10 cellular contexts compared by ENCODE assay signal in genomic region chr2:64359176-64359891, GRCh38.
DNase-seq lines count a peak whose midpoint lies in the region; ATAC-seq and TF ChIP-seq lines count a peak whose summit lies in the region.
"Had no signal": no experiment of that assay in that cellular context is flagged by ENCODE, and none has a peak within 500 bp of the region (broad histone marks: within the 10 kb centered on the region; RNA-seq: fewer than 3 reads in every experiment).

No MANE protein-coding gene starts in this region.

- peak; percentile 39 for ATAC-seq in GM19043 (IDR thresholded peaks at IDR 0.05; ENCODE audit: low read depth, unreplicated experiment)
- peak; percentile 53 for ATAC-seq in HG02938 (IDR thresholded peaks at IDR 0.05; ENCODE audit: unreplicated experiment)
- no peak for ATAC-seq in GM19324 (IDR thresholded peaks at IDR 0.05; ENCODE audit: low FRiP score, unreplicated experiment)

- intact Hi-C loops in left ventricle myocardium inferior (cut with micrococcal nuclease), result no loop called here

- in situ Hi-C loops in astrocyte of the spinal cord (cut with HindIII; ENCODE audit: low sequenced_read_pairs), result no loop called here

- no peak for TF ChIP-seq CTCF in astrocyte of the spinal cord (IDR thresholded peaks at IDR 0.05; ENCODE audit: low read depth, low read length)
- TF ChIP-seq CTCF in smooth muscle cell (IDR thresholded peaks at IDR 0.05; ENCODE audit: borderline replicate concordance, insufficient read depth, poor library complexity, severe bottlenecking), result no peak
- no peak for TF ChIP-seq CTCF in left ventricle myocardium inferior (IDR thresholded peaks at IDR 0.05; ENCODE audit: borderline replicate concordance)

- DNase-seq in astrocyte of the spinal cord (ENCODE audit: low read depth, low spot score) (peak; percentile 76), smooth muscle cell (lab: John Stamatoyannopoulos, UW; ENCODE audit: unreplicated experiment) (no peak), left ventricle myocardium inferior (no peak), NCI-H2171 treated with DMSO at 0.1 percent for 48 hours (lab: John Stamatoyannopoulos, UW) (no peak)
- no peak for DNase-seq in stimulated activated CD4-positive, alpha-beta T cell treated with anti-CD3 and anti-CD28 coated beads, Interleukin-2, amount 100 ng/mL, for 48 hours
- DNase-seq: KBM-7 had no signal

- no peaks in the 10 kb centered on the region for H3F3A ChIP-seq in smooth muscle cell (ENCODE audit: low read depth)

- H3K36me3 ChIP-seq in smooth muscle cell (ENCODE audit: low read depth), result no peaks in the 10 kb centered on the region
- H3K36me3 ChIP-seq in left ventricle myocardium inferior, result no peaks in the 10 kb centered on the region
- H3K36me3 ChIP-seq: sigmoid colon had no signal

- H4K20me1 ChIP-seq in smooth muscle cell (ENCODE audit: low read depth), result no peaks in the 10 kb centered on the region

- H3K27ac ChIP-seq in smooth muscle cell (ENCODE audit: low read depth) (peak overlapping the region; percentile 76), left ventricle myocardium inferior (replicated peaks) (no peak overlapping the region)

- H3K79me2 ChIP-seq in smooth muscle cell (ENCODE audit: low read depth), result no peaks in the 10 kb centered on the region

- no peak overlapping the region for H2AFZ ChIP-seq in smooth muscle cell (ENCODE audit: low read depth)

- no peaks in the 10 kb centered on the region for H3K27me3 ChIP-seq in smooth muscle cell (ENCODE audit: low read depth)
- peaks cover 80% of the 10 kb centered on the region for H3K27me3 ChIP-seq in left ventricle myocardium inferior (ENCODE audit: low read depth)
- H3K27me3 ChIP-seq: sigmoid colon had no signal

- H3K9ac ChIP-seq in smooth muscle cell (ENCODE audit: low read depth), result peak overlapping the region; percentile 22

- peak overlapping the region; percentile 38 for H3K4me2 ChIP-seq in smooth muscle cell

- H3K4me3 ChIP-seq in astrocyte of the spinal cord (ENCODE audit: low read depth, low read length) (no peak overlapping the region), smooth muscle cell (no peak overlapping the region), left ventricle myocardium inferior (no peak overlapping the region)
- H3K4me3 ChIP-seq: sigmoid colon had no signal

- H3K4me1 ChIP-seq in smooth muscle cell (ENCODE audit: low read depth) (no peaks in the 10 kb centered on the region), left ventricle myocardium inferior (peaks cover 10% of the 10 kb centered on the region)

- WGBS in smooth muscle cell (ENCODE audit: low lambda C conversion rate), result 76% methylated on average over 4 of the region's 4 CpGs

- H3K9me3 ChIP-seq in smooth muscle cell (replicated peaks; ENCODE audit: low read depth), result no peaks in the 10 kb centered on the region
- H3K9me3 ChIP-seq in left ventricle myocardium inferior (replicated peaks), result no peaks in the 10 kb centered on the region
- H3K9me3 ChIP-seq: sigmoid colon had no signal
